27 cellular contexts compared by ENCODE assay signal in the genomic region with DNA sequence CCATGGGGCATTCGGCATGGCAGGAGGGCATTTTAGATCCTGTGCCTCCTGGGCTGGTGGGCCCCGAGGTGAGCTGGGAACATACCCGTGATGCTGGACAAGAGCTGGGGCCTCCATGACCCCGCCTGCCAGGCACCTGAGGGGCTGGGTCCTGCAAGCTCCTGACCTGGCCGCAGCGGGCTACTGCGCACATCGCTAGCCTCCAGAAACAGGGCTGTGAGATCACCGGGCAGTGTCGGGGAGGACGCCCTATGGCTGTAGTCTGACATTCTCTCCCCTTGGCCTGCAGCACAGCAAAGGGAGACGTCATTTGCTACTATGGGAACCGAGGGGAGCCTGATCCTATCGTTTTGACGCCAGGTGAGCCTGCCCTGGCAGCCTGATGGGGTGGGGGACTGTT.
"Had no signal": no experiment of that assay in that cellular context is flagged by ENCODE, and none has a peak within 500 bp of the region (broad histone marks: within the 10 kb centered on the region; RNA-seq: fewer than 3 reads in every experiment).

No MANE protein-coding gene starts in this region.

- H3K4me3 ChIP-seq: esophagus muscularis mucosa, gastrocnemius medialis, heart right ventricle had no signal

- H3K27me3 ChIP-seq: brain microvascular endothelial cell, esophagus muscularis mucosa, foreskin keratinocyte, gastrocnemius medialis, heart right ventricle had no signal

- DNase-seq: activated B cell treated with CpG ODN at 0.5 μM for 24 hours; activated CD4-positive, alpha-beta T cell treated with anti-CD3 and anti-CD28 coated beads for 48 hours; activated CD4-positive, alpha-beta T cell treated with anti-CD3 and anti-CD28 coated beads, Interleukin-2, amount 50 U/mL, for 1 hour; activated CD4-positive, alpha-beta T cell treated with anti-CD3 and anti-CD28 coated beads, Interleukin-2, amount 50 U/mL, for 48 hours; activated CD8-positive, alpha-beta memory T cell treated with anti-CD3 and anti-CD28 coated beads for 24 hours; activated CD8-positive, alpha-beta T cell treated with anti-CD3 and anti-CD28 coated beads for 36 hours; activated effector memory CD4-positive, alpha-beta T cell treated with Interleukin-2 at 50 U/mL for 16 hours; activated gamma-delta T cell treated with Interleukin-2 at 50 U/mL for 16 hours; activated naive CD4-positive, alpha-beta T cell treated with anti-CD3 and anti-CD28 coated beads, Interleukin-2, amount 50 U/mL, for 16 hours; activated naive CD4-positive, alpha-beta T cell treated with Interleukin-2 at 50 U/mL for 16 hours; activated T-cell treated with anti-CD3 and anti-CD28 coated beads, Interleukin-2, amount 50 U/mL, for 4 hours; amniotic stem cell; anterior cingulate cortex; brain microvascular endothelial cell; cortex of kidney; dermis blood vessel endothelial cell; effector CD4-positive, alpha-beta T cell; effector memory CD8-positive, alpha-beta T cell; erythroblast; foreskin keratinocyte; gastrocnemius medialis; glutamatergic neuron; T-helper 17 cell; T1000; WERI-Rb-1 had no signal

- H3K36me3 ChIP-seq: WERI-Rb-1 had no signal

- H3K4me1 ChIP-seq: foreskin keratinocyte, gastrocnemius medialis had no signal

- H3K9me3 ChIP-seq: esophagus muscularis mucosa, gastrocnemius medialis, heart right ventricle had no signal

- H3K27ac ChIP-seq: brain microvascular endothelial cell, esophagus muscularis mucosa, foreskin keratinocyte, gastrocnemius medialis, heart right ventricle, WERI-Rb-1 had no signal
